ENCODE assay signal across 1 cellular context in the genomic region with DNA sequence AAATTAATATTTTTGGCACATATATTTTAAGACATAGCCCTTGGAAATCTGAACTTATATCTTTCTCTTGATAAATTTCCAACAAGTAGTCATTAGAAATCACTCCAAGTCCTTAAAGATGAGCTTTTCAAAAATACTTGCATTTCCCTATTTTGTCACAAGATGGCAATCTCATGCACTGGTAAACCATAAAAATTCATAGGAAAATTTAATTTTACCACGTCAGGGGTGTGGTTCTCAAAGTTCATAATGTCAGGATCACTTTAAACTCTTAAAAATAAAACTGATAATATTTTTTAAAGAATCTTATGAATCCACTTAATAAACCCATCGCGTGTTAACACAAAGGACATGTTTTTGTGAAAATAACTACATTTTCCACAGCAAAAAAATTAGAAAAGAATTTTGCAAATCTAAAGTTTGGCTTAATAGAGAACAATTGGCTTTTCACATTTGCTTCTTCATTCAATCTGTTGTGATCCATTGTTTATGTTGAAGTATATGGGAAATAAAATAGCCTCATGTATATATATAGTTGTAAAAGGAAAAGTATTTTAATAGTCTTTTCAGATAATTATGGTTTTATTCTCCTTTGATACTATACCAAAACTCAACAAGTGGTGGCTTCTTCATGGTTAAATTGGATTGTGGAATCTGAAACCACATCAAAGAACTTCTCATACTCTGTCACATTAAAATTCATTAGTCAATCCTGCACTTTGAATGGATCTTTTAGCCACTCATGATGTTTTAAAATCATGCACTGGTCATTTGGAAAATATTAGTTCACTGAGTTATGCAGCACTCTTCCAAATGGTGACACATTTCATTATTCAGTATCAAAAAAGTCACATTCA.
A peak's percentile ranks its signal among the peaks of the same experiment; 100 is the strongest.
TF ChIP-seq lines count a peak whose summit lies in the region.

No MANE protein-coding gene starts in this region.

TF ChIP-seq in HepG2, 621 proteins besides CTCF, POLR2A, EP300 and RAD21 (continued from another document):
- TF ChIP-seq, protein P1, sequence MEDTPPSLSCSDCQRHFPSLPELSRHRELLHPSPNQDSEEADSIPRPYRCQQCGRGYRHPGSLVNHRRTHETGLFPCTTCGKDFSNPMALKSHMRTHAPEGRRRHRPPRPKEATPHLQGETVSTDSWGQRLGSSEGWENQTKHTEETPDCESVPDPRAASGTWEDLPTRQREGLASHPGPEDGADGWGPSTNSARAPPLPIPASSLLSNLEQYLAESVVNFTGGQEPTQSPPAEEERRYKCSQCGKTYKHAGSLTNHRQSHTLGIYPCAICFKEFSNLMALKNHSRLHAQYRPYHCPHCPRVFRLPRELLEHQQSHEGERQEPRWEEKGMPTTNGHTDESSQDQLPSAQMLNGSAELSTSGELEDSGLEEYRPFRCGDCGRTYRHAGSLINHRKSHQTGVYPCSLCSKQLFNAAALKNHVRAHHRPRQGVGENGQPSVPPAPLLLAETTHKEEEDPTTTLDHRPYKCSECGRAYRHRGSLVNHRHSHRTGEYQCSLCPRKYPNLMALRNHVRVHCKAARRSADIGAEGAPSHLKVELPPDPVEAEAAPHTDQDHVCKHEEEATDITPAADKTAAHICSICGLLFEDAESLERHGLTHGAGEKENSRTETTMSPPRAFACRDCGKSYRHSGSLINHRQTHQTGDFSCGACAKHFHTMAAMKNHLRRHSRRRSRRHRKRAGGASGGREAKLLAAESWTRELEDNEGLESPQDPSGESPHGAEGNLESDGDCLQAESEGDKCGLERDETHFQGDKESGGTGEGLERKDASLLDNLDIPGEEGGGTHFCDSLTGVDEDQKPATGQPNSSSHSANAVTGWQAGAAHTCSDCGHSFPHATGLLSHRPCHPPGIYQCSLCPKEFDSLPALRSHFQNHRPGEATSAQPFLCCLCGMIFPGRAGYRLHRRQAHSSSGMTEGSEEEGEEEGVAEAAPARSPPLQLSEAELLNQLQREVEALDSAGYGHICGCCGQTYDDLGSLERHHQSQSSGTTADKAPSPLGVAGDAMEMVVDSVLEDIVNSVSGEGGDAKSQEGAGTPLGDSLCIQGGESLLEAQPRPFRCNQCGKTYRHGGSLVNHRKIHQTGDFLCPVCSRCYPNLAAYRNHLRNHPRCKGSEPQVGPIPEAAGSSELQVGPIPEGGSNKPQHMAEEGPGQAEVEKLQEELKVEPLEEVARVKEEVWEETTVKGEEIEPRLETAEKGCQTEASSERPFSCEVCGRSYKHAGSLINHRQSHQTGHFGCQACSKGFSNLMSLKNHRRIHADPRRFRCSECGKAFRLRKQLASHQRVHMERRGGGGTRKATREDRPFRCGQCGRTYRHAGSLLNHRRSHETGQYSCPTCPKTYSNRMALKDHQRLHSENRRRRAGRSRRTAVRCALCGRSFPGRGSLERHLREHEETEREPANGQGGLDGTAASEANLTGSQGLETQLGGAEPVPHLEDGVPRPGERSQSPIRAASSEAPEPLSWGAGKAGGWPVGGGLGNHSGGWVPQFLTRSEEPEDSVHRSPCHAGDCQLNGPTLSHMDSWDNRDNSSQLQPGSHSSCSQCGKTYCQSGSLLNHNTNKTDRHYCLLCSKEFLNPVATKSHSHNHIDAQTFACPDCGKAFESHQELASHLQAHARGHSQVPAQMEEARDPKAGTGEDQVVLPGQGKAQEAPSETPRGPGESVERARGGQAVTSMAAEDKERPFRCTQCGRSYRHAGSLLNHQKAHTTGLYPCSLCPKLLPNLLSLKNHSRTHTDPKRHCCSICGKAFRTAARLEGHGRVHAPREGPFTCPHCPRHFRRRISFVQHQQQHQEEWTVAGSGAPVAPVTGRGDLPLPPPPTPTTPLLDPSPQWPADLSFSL (CRISPR knock-in tag; IDR thresholded peaks at IDR 0.05) = no peak
- TF ChIP-seq STAG1 (CRISPR knock-in tag; IDR thresholded peaks at IDR 0.05) = peak; percentile 76
- TF ChIP-seq SRSF9 (IDR thresholded peaks at IDR 0.05; ENCODE audit: borderline replicate concordance, insufficient read depth, low read depth, low read length, poor library complexity, severe bottlenecking) = no peak
- TF ChIP-seq, protein P2, sequence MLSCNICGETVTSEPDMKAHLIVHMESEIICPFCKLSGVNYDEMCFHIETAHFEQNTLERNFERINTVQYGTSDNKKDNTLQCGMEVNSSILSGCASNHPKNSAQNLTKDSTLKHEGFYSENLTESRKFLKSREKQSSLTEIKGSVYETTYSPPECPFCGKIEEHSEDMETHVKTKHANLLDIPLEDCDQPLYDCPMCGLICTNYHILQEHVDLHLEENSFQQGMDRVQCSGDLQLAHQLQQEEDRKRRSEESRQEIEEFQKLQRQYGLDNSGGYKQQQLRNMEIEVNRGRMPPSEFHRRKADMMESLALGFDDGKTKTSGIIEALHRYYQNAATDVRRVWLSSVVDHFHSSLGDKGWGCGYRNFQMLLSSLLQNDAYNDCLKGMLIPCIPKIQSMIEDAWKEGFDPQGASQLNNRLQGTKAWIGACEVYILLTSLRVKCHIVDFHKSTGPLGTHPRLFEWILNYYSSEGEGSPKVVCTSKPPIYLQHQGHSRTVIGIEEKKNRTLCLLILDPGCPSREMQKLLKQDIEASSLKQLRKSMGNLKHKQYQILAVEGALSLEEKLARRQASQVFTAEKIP (CRISPR knock-in tag; IDR thresholded peaks at IDR 0.05; ENCODE audit: borderline replicate concordance) = no peak
- TF ChIP-seq, protein P3, sequence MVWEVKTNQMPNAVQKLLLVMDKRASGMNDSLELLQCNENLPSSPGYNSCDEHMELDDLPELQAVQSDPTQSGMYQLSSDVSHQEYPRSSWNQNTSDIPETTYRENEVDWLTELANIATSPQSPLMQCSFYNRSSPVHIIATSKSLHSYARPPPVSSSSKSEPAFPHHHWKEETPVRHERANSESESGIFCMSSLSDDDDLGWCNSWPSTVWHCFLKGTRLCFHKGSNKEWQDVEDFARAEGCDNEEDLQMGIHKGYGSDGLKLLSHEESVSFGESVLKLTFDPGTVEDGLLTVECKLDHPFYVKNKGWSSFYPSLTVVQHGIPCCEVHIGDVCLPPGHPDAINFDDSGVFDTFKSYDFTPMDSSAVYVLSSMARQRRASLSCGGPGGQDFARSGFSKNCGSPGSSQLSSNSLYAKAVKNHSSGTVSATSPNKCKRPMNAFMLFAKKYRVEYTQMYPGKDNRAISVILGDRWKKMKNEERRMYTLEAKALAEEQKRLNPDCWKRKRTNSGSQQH (CRISPR knock-in tag; IDR thresholded peaks at IDR 0.05; ENCODE audit: low read depth) = no peak
- TF ChIP-seq, protein P4, sequence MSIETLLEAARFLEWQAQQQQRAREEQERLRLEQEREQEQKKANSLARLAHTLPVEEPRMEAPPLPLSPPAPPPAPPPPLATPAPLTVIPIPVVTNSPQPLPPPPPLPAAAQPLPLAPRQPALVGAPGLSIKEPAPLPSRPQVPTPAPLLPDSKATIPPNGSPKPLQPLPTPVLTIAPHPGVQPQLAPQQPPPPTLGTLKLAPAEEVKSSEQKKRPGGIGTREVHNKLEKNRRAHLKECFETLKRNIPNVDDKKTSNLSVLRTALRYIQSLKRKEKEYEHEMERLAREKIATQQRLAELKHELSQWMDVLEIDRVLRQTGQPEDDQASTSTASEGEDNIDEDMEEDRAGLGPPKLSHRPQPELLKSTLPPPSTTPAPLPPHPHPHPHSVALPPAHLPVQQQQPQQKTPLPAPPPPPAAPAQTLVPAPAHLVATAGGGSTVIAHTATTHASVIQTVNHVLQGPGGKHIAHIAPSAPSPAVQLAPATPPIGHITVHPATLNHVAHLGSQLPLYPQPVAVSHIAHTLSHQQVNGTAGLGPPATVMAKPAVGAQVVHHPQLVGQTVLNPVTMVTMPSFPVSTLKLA (IDR thresholded peaks at IDR 0.05) = no peak
- 0 out of 2 replicates have a peak, but pooled peaks have one; percentile 24 for TF ChIP-seq KLF11 (CRISPR knock-in tag; IDR thresholded peaks at IDR 0.05)
